In the genomic region with DNA sequence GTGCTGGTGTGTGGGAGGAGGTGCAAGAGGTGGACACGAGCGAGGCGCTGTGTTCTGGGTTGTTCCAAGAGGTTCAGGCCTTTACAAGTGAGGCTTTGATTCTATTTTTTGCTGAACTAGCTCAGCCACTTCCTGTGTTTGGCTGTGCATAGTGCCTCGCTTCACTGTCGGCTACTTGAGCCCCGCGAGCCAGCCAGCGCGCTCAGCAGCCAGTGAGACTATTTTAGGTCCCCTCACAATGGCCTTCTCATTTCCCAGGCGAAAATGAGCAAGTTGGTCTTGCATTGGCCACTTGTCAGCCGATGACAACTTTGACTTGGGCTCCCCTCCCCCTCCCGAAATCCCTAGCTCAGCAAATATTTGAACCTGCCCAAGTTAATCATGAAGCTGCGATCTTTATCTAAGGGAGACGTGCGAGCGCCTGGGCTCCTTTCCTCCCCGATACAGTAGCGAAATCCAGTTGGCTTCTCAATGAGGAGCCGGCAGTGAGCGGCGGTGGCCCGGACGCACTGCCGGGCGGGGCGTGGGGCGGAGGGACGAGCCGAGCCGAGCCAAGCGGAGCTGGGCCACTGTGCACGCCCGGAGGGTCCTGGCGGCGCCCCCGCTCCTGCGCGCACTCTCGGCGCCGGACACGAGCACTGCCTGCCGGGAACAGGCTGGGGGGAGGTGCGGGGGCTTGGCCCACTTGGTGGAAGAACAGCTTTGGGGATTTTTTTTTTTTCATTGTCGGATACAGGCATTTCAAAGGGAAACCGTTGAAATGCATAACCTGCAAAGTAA, we compare ENCODE assay signal across 8 cellular contexts.
DNase-seq lines count a peak whose midpoint lies in the region; ATAC-seq lines count a peak whose summit lies in the region.

No MANE protein-coding gene starts in this region.

- H3K4me3 ChIP-seq in Jurkat, Clone E6-1 (ENCODE audit: low read length), result peak overlapping the region; percentile 52

- no peaks in the 10 kb centered on the region for H3K27me3 ChIP-seq in layer of hippocampus (ENCODE audit: control insufficient read depth, insufficient read depth, low read length)

- H3K27ac ChIP-seq in cingulate gyrus (ENCODE audit: low read depth, low read length), result peak overlapping the region; percentile 94
- H3K27ac ChIP-seq in layer of hippocampus (ENCODE audit: low read depth, low read length), result peak overlapping the region; percentile 87

- ATAC-seq in GM21528 (IDR thresholded peaks at IDR 0.05; ENCODE audit: low FRiP score, unreplicated experiment), result peak; percentile 76

- peak; percentile 25 for DNase-seq in DMS79 (lab: John Stamatoyannopoulos, UW)
- peak; percentile 77 for DNase-seq in Jurkat, Clone E6-1 (ENCODE audit: low read depth, low spot score)
- peak; percentile 61 for DNase-seq in activated CD4-positive, CD25-positive, alpha-beta regulatory T cell treated with anti-CD3 and anti-CD28 coated beads, Interleukin-2, amount 50 U/mL, for 72 hours
- peak; percentile 15 to 32 for DNase-seq in stimulated activated CD4-positive, alpha-beta T cell treated with anti-CD3 and anti-CD28 coated beads, Interleukin-1b, Interleukin-23, amount 100 ng/mL, for 4 hours (ENCODE audit: low read depth in 2 of 2)
- DNase-seq in NCI-H69 (lab: John Stamatoyannopoulos, UW), result no peak
